Comparison of ENCODE assay signal across 1 cellular context in genomic region chr12:94230357-94230905, GRCh38.
A peak's percentile ranks its signal among the peaks of the same experiment; 100 is the strongest.
TF ChIP-seq lines count a peak whose summit lies in the region.

No MANE protein-coding gene starts in this region.

TF ChIP-seq in HepG2, 621 proteins besides CTCF, POLR2A, EP300 and RAD21 (continued from another document):
- TF ChIP-seq, protein P1, sequence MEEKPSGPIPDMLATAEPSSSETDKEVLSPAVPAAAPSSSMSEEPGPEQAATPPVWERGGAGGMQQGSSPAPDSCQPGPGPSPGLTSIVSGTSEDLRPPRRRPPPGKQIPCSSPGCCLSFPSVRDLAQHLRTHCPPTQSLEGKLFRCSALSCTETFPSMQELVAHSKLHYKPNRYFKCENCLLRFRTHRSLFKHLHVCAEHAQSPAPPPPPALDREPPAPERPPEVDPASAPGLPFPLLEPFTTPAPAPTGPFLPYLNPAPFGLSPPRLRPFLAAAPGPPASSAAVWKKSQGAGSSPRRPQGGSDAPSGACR (CRISPR knock-in tag; IDR thresholded peaks at IDR 0.05): no peak
- TF ChIP-seq ZNF761 (CRISPR knock-in tag; conservative IDR thresholded peaks at IDR 0.05): no peak
- TF ChIP-seq ZNF878 (CRISPR knock-in tag; IDR thresholded peaks at IDR 0.05): no peak
- no peak for TF ChIP-seq PHB2 (IDR thresholded peaks at IDR 0.05; ENCODE audit: partially characterized antibody)
- TF ChIP-seq ZNF343 (CRISPR knock-in tag; IDR thresholded peaks at IDR 0.05): no peak
- TF ChIP-seq ASH2L (IDR thresholded peaks at IDR 0.05; ENCODE audit: insufficient read length, low read depth, low read length): peak; percentile 52
- TF ChIP-seq SRF (IDR thresholded peaks at IDR 0.05; ENCODE audit: low read depth, low read length): no peak
- no peak for TF ChIP-seq SMAD1 (CRISPR knock-in tag; IDR thresholded peaks at IDR 0.05; ENCODE audit: borderline replicate concordance, low read depth)
- no peak for TF ChIP-seq GPN1 (CRISPR knock-in tag; IDR thresholded peaks at IDR 0.05; ENCODE audit: borderline replicate concordance)
- no peak for TF ChIP-seq TMF1 (CRISPR knock-in tag; IDR thresholded peaks at IDR 0.05; ENCODE audit: low read depth)
- no peak for TF ChIP-seq MED13 (CRISPR knock-in tag; IDR thresholded peaks at IDR 0.05)
- TF ChIP-seq ZFP62 (CRISPR knock-in tag; IDR thresholded peaks at IDR 0.05): no peak
- TF ChIP-seq, protein P2, sequence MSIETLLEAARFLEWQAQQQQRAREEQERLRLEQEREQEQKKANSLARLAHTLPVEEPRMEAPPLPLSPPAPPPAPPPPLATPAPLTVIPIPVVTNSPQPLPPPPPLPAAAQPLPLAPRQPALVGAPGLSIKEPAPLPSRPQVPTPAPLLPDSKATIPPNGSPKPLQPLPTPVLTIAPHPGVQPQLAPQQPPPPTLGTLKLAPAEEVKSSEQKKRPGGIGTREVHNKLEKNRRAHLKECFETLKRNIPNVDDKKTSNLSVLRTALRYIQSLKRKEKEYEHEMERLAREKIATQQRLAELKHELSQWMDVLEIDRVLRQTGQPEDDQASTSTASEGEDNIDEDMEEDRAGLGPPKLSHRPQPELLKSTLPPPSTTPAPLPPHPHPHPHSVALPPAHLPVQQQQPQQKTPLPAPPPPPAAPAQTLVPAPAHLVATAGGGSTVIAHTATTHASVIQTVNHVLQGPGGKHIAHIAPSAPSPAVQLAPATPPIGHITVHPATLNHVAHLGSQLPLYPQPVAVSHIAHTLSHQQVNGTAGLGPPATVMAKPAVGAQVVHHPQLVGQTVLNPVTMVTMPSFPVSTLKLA (IDR thresholded peaks at IDR 0.05): peak; percentile 50; the same call in 1 of the 2 replicates
- no peak for TF ChIP-seq CAMTA2 (CRISPR knock-in tag; IDR thresholded peaks at IDR 0.05; ENCODE audit: borderline replicate concordance)
- TF ChIP-seq, protein P3, sequence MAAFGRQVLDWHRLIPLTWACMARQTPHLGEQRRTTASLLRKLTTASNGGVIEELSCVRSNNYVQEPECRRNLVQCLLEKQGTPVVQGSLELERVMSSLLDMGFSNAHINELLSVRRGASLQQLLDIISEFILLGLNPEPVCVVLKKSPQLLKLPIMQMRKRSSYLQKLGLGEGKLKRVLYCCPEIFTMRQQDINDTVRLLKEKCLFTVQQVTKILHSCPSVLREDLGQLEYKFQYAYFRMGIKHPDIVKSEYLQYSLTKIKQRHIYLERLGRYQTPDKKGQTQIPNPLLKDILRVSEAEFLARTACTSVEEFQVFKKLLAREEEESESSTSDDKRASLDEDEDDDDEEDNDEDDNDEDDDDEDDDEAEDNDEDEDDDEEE (CRISPR knock-in tag; IDR thresholded peaks at IDR 0.05): no peak
- TF ChIP-seq, protein P4, sequence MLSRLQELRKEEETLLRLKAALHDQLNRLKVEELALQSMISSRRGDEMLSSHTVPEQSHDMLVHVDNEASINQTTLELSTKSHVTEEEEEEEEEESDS (CRISPR knock-in tag; IDR thresholded peaks at IDR 0.05; ENCODE audit: borderline replicate concordance): no peak
- TF ChIP-seq FOSL2 (CRISPR knock-in tag; IDR thresholded peaks at IDR 0.05): peak; percentile 86
- no peak for TF ChIP-seq PRMT3 (CRISPR knock-in tag; IDR thresholded peaks at IDR 0.05; ENCODE audit: borderline replicate concordance, low read depth)
- TF ChIP-seq ZBTB38 (CRISPR knock-in tag; IDR thresholded peaks at IDR 0.05): no peak
- 0 out of 2 replicates have a peak, but pooled peaks have one; percentile 32 for TF ChIP-seq CEBPG (CRISPR knock-in tag; IDR thresholded peaks at IDR 0.05)
- TF ChIP-seq HOXD1 (CRISPR knock-in tag; IDR thresholded peaks at IDR 0.05): 0 out of 2 replicates have a peak, but pooled peaks have one; percentile 57
